22 cellular contexts compared by ENCODE assay signal in the genomic region with DNA sequence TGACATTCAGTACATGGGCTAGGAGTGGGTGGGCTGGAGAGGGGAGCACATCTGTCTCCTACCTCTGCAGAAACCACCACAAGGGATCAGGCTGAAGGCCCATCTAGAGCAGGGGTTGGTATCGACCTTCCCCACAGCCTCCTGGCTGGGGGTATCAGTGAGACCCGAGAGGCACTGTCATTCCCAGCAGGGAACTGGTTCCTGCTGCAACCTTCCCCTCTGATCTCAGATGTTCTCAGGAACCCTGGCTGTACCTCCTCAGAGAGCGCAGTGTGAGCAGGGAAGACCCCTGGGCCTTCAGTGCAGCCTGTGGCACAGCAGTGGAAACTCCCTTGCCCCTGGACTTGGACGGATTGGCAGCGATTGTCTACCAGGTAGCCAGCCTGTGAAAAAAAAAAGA. TPM values are rescaled to one million over a fixed set of nuclear protein-coding genes. Genes with fewer than 3 reads are reported as not detected.
"Had no signal": no experiment of that assay in that cellular context is flagged by ENCODE, and none has a peak within 500 bp of the region (broad histone marks: within the 10 kb centered on the region; RNA-seq: fewer than 3 reads in every experiment).

No MANE protein-coding gene starts in this region.

- H3K36me3 ChIP-seq: brain microvascular endothelial cell had no signal

- H3K27ac ChIP-seq: brain microvascular endothelial cell had no signal

- DNase-seq: activated CD4-positive, alpha-beta T cell treated with anti-CD3 and anti-CD28 coated beads for 4 hours; activated CD8-positive, alpha-beta memory T cell treated with anti-CD3 and anti-CD28 coated beads, Interleukin-2, amount 50 U/mL, for 4 hours; activated CD8-positive, alpha-beta T cell treated with anti-CD3 and anti-CD28 coated beads for 36 hours; activated gamma-delta T cell treated with Interleukin-2 at 50 U/mL for 16 hours; activated naive CD4-positive, alpha-beta T cell treated with anti-CD3 and anti-CD28 coated beads, Interleukin-2, amount 10 ng/mL, durations not matched to agents 7 days and 5 days; activated naive CD8-positive, alpha-beta T cell treated with anti-CD3 and anti-CD28 coated beads for 36 hours; activated T-cell treated with anti-CD3 and anti-CD28 coated beads, Interleukin-2, amount 50 U/mL, for 72 hours; brain microvascular endothelial cell; KG1; NCI-H1048; NCI-H146; NCI-H187 treated with DMSO at 0.1 percent for 48 hours; NCI-H2081 treated with DMSO at 0.1 percent for 48 hours; NCI-H446; NCI-H524; PC-3; SHP77 treated with DMSO at 0.1 percent for 48 hours had no signal

- ATAC-seq: activated CD4-positive, CD25-positive, alpha-beta regulatory T cell treated with anti-CD3 and anti-CD28 coated beads, Interleukin-2, amount 50 U/mL, for 24 hours; activated CD8-positive, alpha-beta T cell treated with anti-CD3 and anti-CD28 coated beads for 36 hours; activated T-cell treated with anti-CD3 and anti-CD28 coated beads, Interleukin-2, amount 50 U/mL, for 72 hours; PC-3 had no signal

- FAIRE-seq: RCC 7860 had no signal

RNA-seq across cellular contexts. Expression of a gene that starts 7.8 kb away (rescaled TPM):
- total RNA-seq: activated CD8-positive, alpha-beta T cell treated with anti-CD3 and anti-CD28 coated beads for 36 hours; activated naive CD8-positive, alpha-beta T cell treated with anti-CD3 and anti-CD28 coated beads for 36 hours; activated T-cell treated with anti-CD3 and anti-CD28 coated beads, Interleukin-2, amount 50 U/mL, for 72 hours; activated T-helper 2 cell treated with anti-CD3 and anti-CD28 coated beads, Interferon-gamma antibody, Interleukin-2, Interleukin-4, amounts not matched to agents 10 μg/mL and 5 μg/mL and 100 μg/mL, durations not matched to agents 14 hours and 24 hours and 36 hours; M059J; PC-3; SK-MEL-5 had no signal
